Comparison of ENCODE assay signal across 8 cellular contexts in genomic region chr10:97771913-97772823, GRCh38. TPM values are rescaled to one million over a fixed set of nuclear protein-coding genes. Genes with fewer than 3 reads are reported as not detected.
DNase-seq lines count a peak whose midpoint lies in the region; ATAC-seq and TF ChIP-seq lines count a peak whose summit lies in the region.
"Had no signal": no experiment of that assay in that cellular context is flagged by ENCODE, and none has a peak within 500 bp of the region (broad histone marks: within the 10 kb centered on the region; RNA-seq: fewer than 3 reads in every experiment).

TSS of gene SFRP5 (minus strand) at chr10:97771999. CDS start at chr10:97771833, 166 bp downstream.

- H3K4me2 ChIP-seq in GM23248 (ENCODE audit: unreplicated experiment) = no peak within 1 kb of the TSS

- H3K4me1 ChIP-seq in GM23248 (ENCODE audit: insufficient read depth) = no peaks in the 10 kb centered on the region
- peaks cover 0 to 19% of the 10 kb centered on the region in 2 donors for H3K4me1 ChIP-seq in right atrium auricular region
- no peaks in the 10 kb centered on the region for H3K4me1 ChIP-seq in rectal smooth muscle tissue (ENCODE audit: control insufficient read depth, insufficient read depth, low read length)

- peaks cover 8% of the 10 kb centered on the region for H3K4me1 Mint-ChIP-seq in WTC11

- H3K79me2 ChIP-seq in GM23248 (ENCODE audit: insufficient read depth) = no peaks in the 10 kb centered on the region

- CTCF ChIA-PET in WTC11 (lab: Charles Lee) = interaction anchor here (0.6 to 2.8 kb wide), 9 partner anchors 9 to 256 kb away, joined by 3 to 20 read pairs (median 4); partner anchors contain the start of gene ANKRD2

- WGBS in GM23248 (ENCODE audit: low coverage in 1 of 2, low lambda C conversion rate in 2 of 2, missing lambda C conversion rate in 2 of 2), 2 experiments = 15% methylated on average over 30 to 31 of the region's 44 CpGs

- no peaks in the 10 kb centered on the region for H3K9me3 Mint-ChIP-seq in WTC11

- H3K9me2 ChIP-seq in GM23248 (ENCODE audit: insufficient read depth) = no peaks in the 10 kb centered on the region

- H3K36me3 ChIP-seq in GM23248 (ENCODE audit: low read depth) (no peaks in the 10 kb centered on the region), right atrium auricular region (peaks cover 12% of the 10 kb centered on the region), rectal smooth muscle tissue (ENCODE audit: control insufficient read depth, insufficient read depth, low read length) (no peaks in the 10 kb centered on the region)

- H3K4me3 ChIP-seq in GM23248 (peak within 1 kb of the TSS; percentile 50), right atrium auricular region (peak within 1 kb of the TSS; percentile 51 to 59), rectal smooth muscle tissue (ENCODE audit: low read length) (peak within 1 kb of the TSS; percentile 35)
- H3K4me3 ChIP-seq: lung had no signal

- no peak for TF ChIP-seq CTCF in WTC11 (IDR thresholded peaks at IDR 0.05)
- no peak for TF ChIP-seq CTCF in right atrium auricular region (IDR thresholded peaks at IDR 0.05)

- in situ Hi-C loops in GM23248 (cut with MboI) = no loop called here

- H3K9ac ChIP-seq in GM23248 (no peak within 1 kb of the TSS), rectal smooth muscle tissue (ENCODE audit: low read length) (no peak within 1 kb of the TSS)

- H3K4me3 Mint-ChIP-seq in WTC11 = peak within 1 kb of the TSS; percentile 76

- no peaks in the 10 kb centered on the region for H4K20me1 ChIP-seq in GM23248 (ENCODE audit: insufficient read depth)

- H3K9me3 ChIP-seq in GM23248 (ENCODE audit: low read depth) (no peaks in the 10 kb centered on the region), right atrium auricular region (no peaks in the 10 kb centered on the region)

- POLR2A ChIA-PET in WTC11 (lab: Charles Lee) = no interaction called here

- H3K27me3 Mint-ChIP-seq in WTC11 (ENCODE audit: low read depth) = peaks cover 63% of the 10 kb centered on the region

- no peaks in the 10 kb centered on the region for H3F3A ChIP-seq in GM23248 (ENCODE audit: insufficient read depth)

- H3K27ac ChIP-seq in GM23248 (no peak within 1 kb of the TSS), right atrium auricular region (peak within 1 kb of the TSS; percentile 60 to 80), rectal smooth muscle tissue (ENCODE audit: low read depth, low read length) (no peak within 1 kb of the TSS)

- peaks cover 30% of the 10 kb centered on the region for H3K27me3 ChIP-seq in GM23248 (replicated peaks; ENCODE audit: insufficient read depth)
- no peaks in the 10 kb centered on the region for H3K27me3 ChIP-seq in right atrium auricular region
- peaks cover 10% of the 10 kb centered on the region for H3K27me3 ChIP-seq in rectal smooth muscle tissue (ENCODE audit: control insufficient read depth, insufficient read depth, low read length)

- no peak within 1 kb of the TSS for H2AFZ ChIP-seq in GM23248

- no peak within 1 kb of the TSS for H3K27ac Mint-ChIP-seq in WTC11

- DNase-seq in GM23248 = no peak
- DNase-seq in WTC11 (ENCODE audit: low spot score) = peak; percentile 42
- DNase-seq in right atrium auricular region (ENCODE audit: low spot score) = no peak
- DNase-seq in ureter (ENCODE audit: low spot score) = no peak
- DNase-seq in Kasumi-1 (lab: John Stamatoyannopoulos, UW) = no peak
- DNase-seq in NCI-H345 treated with DMSO at 0.1 percent for 48 hours (lab: John Stamatoyannopoulos, UW; ENCODE audit: unreplicated experiment) = no peak

- ATAC-seq in WTC11 = peak; percentile 58

- no peaks in the 10 kb centered on the region for H3K36me3 Mint-ChIP-seq in WTC11

TF ChIP-seq in WTC11, 78 proteins besides CTCF, POLR2A, EP300 and RAD21:
- peak; percentile 59 for TF ChIP-seq ZNF423 (CRISPR knock-in tag; IDR thresholded peaks at IDR 0.05)
- 0 out of 2 replicates have a peak, but pooled peaks have one; percentile 15 for TF ChIP-seq FOXP1 (CRISPR knock-in tag; IDR thresholded peaks at IDR 0.05; ENCODE audit: borderline replicate concordance)
- 0 out of 2 replicates have a peak, but pooled peaks have one; percentile 18 for TF ChIP-seq NFE2L1 (CRISPR knock-in tag; IDR thresholded peaks at IDR 0.05)
- no peak for TF ChIP-seq IRF1 (CRISPR knock-in tag; IDR thresholded peaks at IDR 0.05)
TF ChIP-seq in WTC11: peak in this region for 3.

RNA-seq across cellular contexts. Expression of gene SFRP5, which starts in this region (rescaled TPM):
- not detected in 2 replicates for total RNA-seq in GM23248 (2014; rRNA removed; shearing (Covaris generic))
- polyA plus RNA-seq in GM23248 (2016; fragmentation: Nextera tagmentation; extraction: Ambion mirVana) = not detected in 2 replicates
- total RNA-seq in WTC11 (2021) = 2.4 to 3.5 TPM (median 3.1 TPM) in 3 replicates
- total RNA-seq in right atrium auricular region = 100 to 1,000 TPM; 140 to 260 TPM
- total RNA-seq in ureter = 0.81 TPM

Comparison
In these comparisons a context has a peak if more than half of its experiments do, and no peak if none do; other contexts are left out.
1. RNA of gene SFRP5 (total RNA-seq): 140 to 260 TPM in right atrium auricular region; 2.4 to 3.5 TPM in WTC11, 0.81 TPM in ureter (single experiment) and not detected in GM23248; every median in the first group is over 10 times any median in the second.
2. H3K27ac ChIP-seq: peak in right atrium auricular region (2 of 2); none in GM23248 (single experiment) and rectal smooth muscle tissue (single experiment).
3. Peak in every context shown above with its lines, with median percentiles within 50 percentile points of each other: H3K4me3 ChIP-seq.